1 cellular context compared by ENCODE assay signal in genomic region chr1:24966724-24967346, GRCh38.
TF ChIP-seq lines count a peak whose summit lies in the region.

No MANE protein-coding gene starts in this region.

TF ChIP-seq in K562, 482 proteins besides CTCF, POLR2A, EP300 and RAD21 (continued from another document and continues in another):
- TF ChIP-seq HEY1 (CRISPR knock-in tag; IDR thresholded peaks at IDR 0.05; ENCODE audit: borderline replicate concordance) = no peak
- no peak for TF ChIP-seq COPS2 (conservative IDR thresholded peaks at IDR 0.05)
- no peak for TF ChIP-seq ZNF384 (IDR thresholded peaks at IDR 0.05; ENCODE audit: low read depth, low read length)
- TF ChIP-seq CREM (IDR thresholded peaks at IDR 0.05; ENCODE audit: low read depth) = peak; percentile 85
- TF ChIP-seq C11orf30 (IDR thresholded peaks at IDR 0.05; ENCODE audit: low read depth) = peak; percentile 57; the same call in 1 of the 2 replicates
- peak; percentile 96 for TF ChIP-seq FOSL1 (tag; conservative IDR thresholded peaks at IDR 0.05)
- TF ChIP-seq PRMT5 (CRISPR knock-in tag; IDR thresholded peaks at IDR 0.05) = no peak
- peak; percentile 38; the same call in 1 of the 2 replicates for TF ChIP-seq L3MBTL2 (IDR thresholded peaks at IDR 0.05)
- no peak for TF ChIP-seq ETS1 (conservative IDR thresholded peaks at IDR 0.05; ENCODE audit: control insufficient read depth, low read depth, low read length)
- no peak for TF ChIP-seq SMARCC2 (IDR thresholded peaks at IDR 0.05; ENCODE audit: low read depth)
- TF ChIP-seq MAFK (IDR thresholded peaks at IDR 0.05; ENCODE audit: low read length) = peak; percentile 33; the same call in 1 of the 2 replicates
- TF ChIP-seq MLLT1 (IDR thresholded peaks at IDR 0.05) = no peak
- TF ChIP-seq ZNF449 (CRISPR knock-in tag; IDR thresholded peaks at IDR 0.05) = no peak
- no peak for TF ChIP-seq MBD1 (CRISPR knock-in tag; IDR thresholded peaks at IDR 0.05)
- no peak for TF ChIP-seq SREBF2 (CRISPR knock-in tag; IDR thresholded peaks at IDR 0.05)
- TF ChIP-seq EP400 (IDR thresholded peaks at IDR 0.05) = peak; percentile 53; the same call in 1 of the 2 replicates
- TF ChIP-seq HDAC1 (IDR thresholded peaks at IDR 0.05) = peak in 1 of 2 experiments; percentile 33; a peak in 1 of 4 replicates
- peak; percentile 95 for TF ChIP-seq HDAC2 (IDR thresholded peaks at IDR 0.05)
- peak; percentile 90 for TF ChIP-seq ATF7 (IDR thresholded peaks at IDR 0.05)
- TF ChIP-seq MGA (IDR thresholded peaks at IDR 0.05) = peak; percentile 59
- peak; percentile 58; the same call in 1 of the 2 replicates for TF ChIP-seq SMARCA4 (IDR thresholded peaks at IDR 0.05)
- 0 out of 2 replicates have a peak, but pooled peaks have one; percentile 12 for TF ChIP-seq EGR1 (conservative IDR thresholded peaks at IDR 0.05)
- no peak for TF ChIP-seq CBFA2T3 (IDR thresholded peaks at IDR 0.05)
- no peak for TF ChIP-seq FOXJ3 (CRISPR knock-in tag; IDR thresholded peaks at IDR 0.05)
- TF ChIP-seq BCOR (IDR thresholded peaks at IDR 0.05) = peak; percentile 96
- peak; percentile 49; the same call in 1 of the 2 replicates for TF ChIP-seq CREB1 (IDR thresholded peaks at IDR 0.05)
- TF ChIP-seq CREB1 (CRISPR knock-in tag; IDR thresholded peaks at IDR 0.05) = peak; percentile 57; the same call in 1 of the 2 replicates
- peak; percentile 89 for TF ChIP-seq CEBPB (tag; IDR thresholded peaks at IDR 0.05)
- no peak for TF ChIP-seq EWSR1 (IDR thresholded peaks at IDR 0.05; ENCODE audit: borderline replicate concordance, low read depth, partially characterized antibody)
- no peak for TF ChIP-seq OTX1 (CRISPR knock-in tag; IDR thresholded peaks at IDR 0.05)
- peak; percentile 67 for TF ChIP-seq ARID1B (IDR thresholded peaks at IDR 0.05)
- TF ChIP-seq NFE2 (IDR thresholded peaks at IDR 0.05; ENCODE audit: low read depth) = peak; percentile 76
- peak; percentile 76 for TF ChIP-seq ETV1 (tag; conservative IDR thresholded peaks at IDR 0.05; ENCODE audit: low read depth)
- TF ChIP-seq JUND (IDR thresholded peaks at IDR 0.05; ENCODE audit: borderline replicate concordance, low read depth, low read length) = peak; percentile 94
- peak; percentile 86 for TF ChIP-seq JUND (tag; IDR thresholded peaks at IDR 0.05; ENCODE audit: borderline replicate concordance, low read depth, low read length)
- no peak for TF ChIP-seq DLX4 (CRISPR knock-in tag; IDR thresholded peaks at IDR 0.05)
- TF ChIP-seq GATAD2B (IDR thresholded peaks at IDR 0.05; ENCODE audit: borderline replicate concordance) = no peak
- TF ChIP-seq PRDM10 (IDR thresholded peaks at IDR 0.05; ENCODE audit: partially characterized antibody) = peak; percentile 80
- peak; percentile 47 for TF ChIP-seq NEUROD1 (IDR thresholded peaks at IDR 0.05; ENCODE audit: borderline replicate concordance, low read depth, low read length, partially characterized antibody)
- peak; percentile 87 for TF ChIP-seq ZBTB7A (IDR thresholded peaks at IDR 0.05; ENCODE audit: borderline replicate concordance, control insufficient read depth, low read depth, low read length)
- peak in 1 of 2 experiments; percentile 72; a peak in 2 of 3 replicates for TF ChIP-seq CBX3 (IDR thresholded peaks at IDR 0.05; ENCODE audit: borderline replicate concordance in 1 of 2, low read length in 2 of 2)
- no peak for TF ChIP-seq ZBTB17 (CRISPR knock-in tag; IDR thresholded peaks at IDR 0.05)
- no peak for TF ChIP-seq KLF10 (CRISPR knock-in tag; IDR thresholded peaks at IDR 0.05)
- TF ChIP-seq MAZ (CRISPR knock-in tag; conservative IDR thresholded peaks at IDR 0.05 in 1 of 2, IDR thresholded peaks at IDR 0.05 in 1 of 2) = peak in 1 of 2 experiments; percentile 54; a peak in 1 of 4 replicates
- no peak for TF ChIP-seq ZNF184 (CRISPR knock-in tag; IDR thresholded peaks at IDR 0.05)
